7 cellular contexts compared by ENCODE assay signal in the genomic region with DNA sequence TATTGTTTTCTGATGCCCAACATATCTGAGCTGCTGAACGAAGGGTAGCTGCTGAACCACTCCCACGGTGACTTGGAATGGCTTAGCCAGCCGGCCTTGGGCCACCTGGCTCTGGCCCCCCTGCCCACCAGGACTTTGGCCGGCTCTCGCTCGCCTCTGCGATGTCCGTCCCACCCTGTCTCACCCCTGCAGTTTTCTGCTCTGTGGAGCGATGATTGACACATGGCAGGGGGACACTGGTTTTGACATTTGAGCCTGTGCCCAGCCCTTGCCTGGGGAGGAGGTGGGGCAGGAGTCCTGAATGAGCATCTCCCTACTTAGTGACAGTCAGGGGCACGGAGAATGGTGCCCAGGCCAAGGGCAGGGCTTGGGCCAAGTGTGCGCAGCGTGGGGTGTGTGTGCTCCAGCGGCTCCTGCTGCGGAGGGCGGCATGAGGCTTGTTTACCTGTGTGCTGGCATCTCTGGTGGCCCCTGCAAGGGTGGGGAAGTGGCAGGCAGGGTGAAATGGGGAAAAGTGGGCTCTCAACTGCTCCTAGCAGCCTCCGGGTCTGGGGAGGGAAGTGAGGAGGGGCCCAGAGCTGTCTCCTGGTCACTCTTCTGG. TPM values are rescaled to one million over a fixed set of nuclear protein-coding genes. Genes with fewer than 3 reads are reported as not detected.
A peak's percentile ranks its signal among the peaks of the same experiment; 100 is the strongest.
DNase-seq lines count a peak whose midpoint lies in the region; ATAC-seq and TF ChIP-seq lines count a peak whose summit lies in the region.

No MANE protein-coding gene starts in this region.

- peaks cover 24% of the 10 kb centered on the region for H3K9me1 ChIP-seq in IMR-90 (ENCODE audit: insufficient read depth, low read length)

- ATAC-seq in IMR-90 (ENCODE audit: low read depth) (peak; percentile 0), HG02885 (IDR thresholded peaks at IDR 0.05; ENCODE audit: poor library complexity, unreplicated experiment) (no peak)

- H3K56ac ChIP-seq in IMR-90 (ENCODE audit: extremely low read depth, insufficient read depth, low read length), result peak overlapping the region; percentile 71

- intact Hi-C loops in IMR-90 (cut with micrococcal nuclease), result no loop called here
- intact Hi-C loops in adrenal gland (cut with DNase I), result loop anchor here in 1 of 2 donors (10.0 kb wide), 1 partner anchor 606 kb away; no protein-coding TSS in a partner anchor

- peak overlapping the region; percentile 100 for H3K4ac ChIP-seq in IMR-90 (ENCODE audit: low read depth, low read length)

- H3K27ac ChIP-seq in IMR-90 (ENCODE audit: insufficient read depth, low read length), result peak overlapping the region; percentile 91
- peak overlapping the region in 3 of 5 donors; percentile 59 to 85 (median 66) for H3K27ac ChIP-seq in adrenal gland
- H3K27ac ChIP-seq in layer of hippocampus (ENCODE audit: low read depth, low read length), result peak overlapping the region; percentile 40
- H3K27ac ChIP-seq in subcutaneous abdominal adipose tissue (ENCODE audit: low read depth, low read length), result no peak overlapping the region

- peak overlapping the region; percentile 94 for H2AFZ ChIP-seq in IMR-90 (replicated peaks; ENCODE audit: low read length, poor library complexity)

- CTCF ChIA-PET in IMR-90 (lab: Yijun Ruan, JAX), result no interaction called here

- H3K4me2 ChIP-seq in IMR-90 (ENCODE audit: low read depth, low read length), result peak overlapping the region; percentile 92

- H4K20me1 ChIP-seq in IMR-90 (ENCODE audit: insufficient read depth, low read length), result no peaks in the 10 kb centered on the region

- TF ChIP-seq POLR2A in IMR-90 (IDR thresholded peaks at IDR 0.05; ENCODE audit: low read depth, low read length) (no peak), adrenal gland (IDR thresholded peaks at IDR 0.05) (no peak)

- H3K4me1 ChIP-seq in IMR-90 (ENCODE audit: control insufficient read depth, insufficient read depth, low read length), result peaks cover 27% of the 10 kb centered on the region
- peaks cover 6 to 24% of the 10 kb centered on the region in 2 donors for H3K4me1 ChIP-seq in adrenal gland (replicated peaks in 1 of 2)
- peaks cover 0 to 58% (median 44%) of the 10 kb centered on the region in 5 donors for H3K4me1 ChIP-seq in subcutaneous abdominal adipose tissue (ENCODE audit: control insufficient read depth in 5 of 5, insufficient read depth in 5 of 5, low read length in 5 of 5)

- H4K91ac ChIP-seq in IMR-90 (ENCODE audit: insufficient read depth, low read depth, low read length), result peak overlapping the region; percentile 90

- no peaks in the 10 kb centered on the region; the same call in 1 of the 2 replicates for H3K36me3 ChIP-seq in IMR-90 (ENCODE audit: control insufficient read depth, insufficient read depth, low read length)
- no peaks in the 10 kb centered on the region for H3K36me3 ChIP-seq in adrenal gland (replicated peaks in 1 of 2)
- no peaks in the 10 kb centered on the region for H3K36me3 ChIP-seq in subcutaneous abdominal adipose tissue (ENCODE audit: control insufficient read depth in 5 of 5, insufficient read depth in 5 of 5, low read length in 5 of 5)

- H3K18ac ChIP-seq in IMR-90 (ENCODE audit: low read depth, low read length), result peak overlapping the region; percentile 92

- DNase-seq in IMR-90 (no peak), adrenal gland (no peak), NCI-H526 (lab: John Stamatoyannopoulos, UW) (no peak)
- no peak for DNase-seq in activated CD4-positive, CD25-positive, alpha-beta regulatory T cell (lab: John Stamatoyannopoulos, UW)

- dilution Hi-C loops in IMR-90 (cut with HindIII; ENCODE audit: low sequenced_read_pairs, unreplicated experiment), result no loop called here

- H3K23ac ChIP-seq in IMR-90 (ENCODE audit: low read depth, low read length), result peak overlapping the region; percentile 93; the same call in 1 of the 2 replicates

- in situ Hi-C loops in IMR-90 (cut with MboI; ENCODE audit: low sequenced_read_pairs), result no loop called here

- H3K9me3 ChIP-seq in IMR-90 (ENCODE audit: control insufficient read depth, insufficient read depth, low read length) (no peaks in the 10 kb centered on the region), adrenal gland (replicated peaks in 1 of 3) (no peaks in the 10 kb centered on the region), subcutaneous abdominal adipose tissue (ENCODE audit: control insufficient read depth in 5 of 5, low read length in 5 of 5) (no peaks in the 10 kb centered on the region)

- H3K27me3 ChIP-seq in IMR-90 (ENCODE audit: control insufficient read depth, insufficient read depth, low read length), result no peaks in the 10 kb centered on the region
- no peaks in the 10 kb centered on the region for H3K27me3 ChIP-seq in adrenal gland
- peaks cover 4% of the 10 kb centered on the region for H3K27me3 ChIP-seq in layer of hippocampus (ENCODE audit: control insufficient read depth, insufficient read depth, low read length)
- peaks cover 0 to 3% (median 0%) of the 10 kb centered on the region in 5 donors for H3K27me3 ChIP-seq in subcutaneous abdominal adipose tissue (ENCODE audit: control insufficient read depth in 5 of 5, insufficient read depth in 4 of 5, low read length in 5 of 5)

- POLR2A ChIA-PET in IMR-90 (lab: Charles Lee; ENCODE audit: unreplicated experiment), result interaction anchor here (0.6 kb wide), 3 partner anchors 9 to 777 kb away, joined by 3 to 5 read pairs (median 4); no protein-coding TSS in a partner anchor

- peak overlapping the region; percentile 56; the same call in 2 of the 3 replicates for H2BK15ac ChIP-seq in IMR-90 (ENCODE audit: low read depth, low read length)

- H3K79me1 ChIP-seq in IMR-90 (ENCODE audit: low read depth in 1 of 2, low read length in 2 of 2), result peaks cover 4 to 25% of the 10 kb centered on the region in 2 experiments; a peak in 2 of 4 replicates

- peak overlapping the region; percentile 97 for H2AK9ac ChIP-seq in IMR-90 (replicated peaks; ENCODE audit: low read depth, low read length, poor library complexity)

- TF ChIP-seq CTCF in IMR-90 (conservative IDR thresholded peaks at IDR 0.05; ENCODE audit: low read depth, low read length) (no peak), adrenal gland (IDR thresholded peaks at IDR 0.05) (peak in 1 of 6 experiments; percentile 1)

- H2BK5ac ChIP-seq in IMR-90 (ENCODE audit: low read depth, low read length, poor library complexity, severe bottlenecking), result peak overlapping the region; percentile 90

- H3K4me3 ChIP-seq in IMR-90 (ENCODE audit: insufficient read depth, low read depth, low read length) (peak overlapping the region; percentile 49; the same call in 1 of the 2 replicates), adrenal gland (peak overlapping the region in 1 of 4 donors; percentile 63), subcutaneous abdominal adipose tissue (ENCODE audit: low read depth in 1 of 5, low read length in 5 of 5) (peak overlapping the region; percentile 39 to 80 (median 52))

- H3K9ac ChIP-seq in IMR-90 (ENCODE audit: low read depth, low read length) (peak overlapping the region; percentile 80; the same call in 1 of the 2 replicates), subcutaneous abdominal adipose tissue (ENCODE audit: low read length in 5 of 5) (peak overlapping the region in 2 of 5 donors; percentile 37 to 77)

- no TSS peak for BruUV-seq in IMR-90 (replicated peaks; lab: Mats Ljungman, UMichigan)

- peak overlapping the region; percentile 72 for H2BK20ac ChIP-seq in IMR-90 (ENCODE audit: low read depth, low read length)

- peak overlapping the region; percentile 90 for H4K5ac ChIP-seq in IMR-90 (ENCODE audit: low read depth, low read length)

- H2AK5ac ChIP-seq in IMR-90 (ENCODE audit: low read depth, low read length), result peak overlapping the region; percentile 98

- no peak for TF ChIP-seq RAD21 in IMR-90 (IDR thresholded peaks at IDR 0.05; ENCODE audit: low read length)

- H3K14ac ChIP-seq in IMR-90 (replicated peaks; ENCODE audit: low read depth, low read length), result peak overlapping the region; percentile 96

- 87% methylated on average over 5 of the region's 16 CpGs; no CpG with 5 or more reads in 1 of the 2 experiments for WGBS in IMR-90 (ENCODE audit: extremely low coverage in 2 of 2, insufficient read length in 1 of 2), 2 experiments
- 79 to 89% (median 84%) methylated on average over 15 to 16 of the region's 16 CpGs for WGBS in adrenal gland, 4 donors

- H2BK120ac ChIP-seq in IMR-90 (ENCODE audit: low read depth, low read length), result peak overlapping the region; percentile 93

- H4K8ac ChIP-seq in IMR-90 (ENCODE audit: low read depth in 2 of 2, low read length in 2 of 2), result peak overlapping the region; percentile 81 to 97

TF ChIP-seq in IMR-90, 13 proteins besides CTCF, POLR2A, EP300 and RAD21:
- TF ChIP-seq RFX5 (IDR thresholded peaks at IDR 0.05; ENCODE audit: low read depth, low read length) (no peak), CHD1 (IDR thresholded peaks at IDR 0.05; ENCODE audit: low read depth, low read length) (no peak), FOS (IDR thresholded peaks at IDR 0.05; ENCODE audit: low read depth, low read length) (no peak)
TF ChIP-seq in IMR-90: peak in this region for 0.

RNA-seq across cellular contexts. Expression of gene CDKN1C, which starts 15.7 kb away (rescaled TPM):
- 1.6 and 2.2 TPM in 2 replicates for total RNA-seq in IMR-90 (2012; rRNA removed)
- polyA plus RNA-seq in IMR-90 (2012; rRNA removed), result 3.0 and 3.7 TPM in 2 replicates
- 3.6 and 6.4 TPM in 2 replicates for polyA plus RNA-seq in IMR-90 (2012; cell fraction: cytosol; rRNA removed)
- 5.3 and 8.9 TPM in 2 replicates for polyA plus RNA-seq in IMR-90 (2012; cell fraction: nucleus; rRNA removed; ENCODE audit: low replicate concordance)
- 100 to 1,000 TPM in 7 of 8 donors, 10 to 100 TPM in 1; 32.8 to 817 (median 464) TPM for total RNA-seq in adrenal gland
- polyA plus RNA-seq in adrenal gland, result 100 to 1,000 TPM in 2 of 3 donors, 10 to 100 TPM in 1; 17.7 to 229 (median 152) TPM

RNA-seq across cellular contexts. Expression of gene PHLDA2, which starts 27.9 kb away (rescaled TPM):
- total RNA-seq in IMR-90 (2012; rRNA removed) (3.8 and 4.4 TPM in 2 replicates), adrenal gland (1 to 10 TPM in 6 of 8 donors, not detected in 2; 1.4 to 8.7 (median 2.3) TPM)
- polyA plus RNA-seq in IMR-90 (2012; rRNA removed) (89.0 and 154 TPM in 2 replicates), adrenal gland (1 to 10 TPM in 2 of 3 donors, not detected in 1; 1.1 to 8.9 TPM)
- polyA plus RNA-seq in IMR-90 (2012; cell fraction: cytosol; rRNA removed), result 190 and 339 TPM in 2 replicates
- polyA plus RNA-seq in IMR-90 (2012; cell fraction: nucleus; rRNA removed; ENCODE audit: low replicate concordance), result 56.3 and 191 TPM in 2 replicates

Comparison
In these comparisons a context has a peak if more than half of its experiments do, and no peak if none do; other contexts are left out.
1. RNA of gene CDKN1C, which starts 15.7 kb away (total RNA-seq): 32.8 to 817 TPM in adrenal gland; 1.6 to 2.2 TPM in IMR-90; every median in the first group is over 10 times any median in the second.